In genomic region chr11:131658952-131659351, GRCh38 we compare ENCODE assay signal across 12 cellular contexts.
DNase-seq lines count a peak whose midpoint lies in the region; ATAC-seq and TF ChIP-seq lines count a peak whose summit lies in the region.
"Had no signal": no experiment of that assay in that cellular context is flagged by ENCODE, and none has a peak within 500 bp of the region (broad histone marks: within the 10 kb centered on the region; RNA-seq: fewer than 3 reads in every experiment).

No MANE protein-coding gene starts in this region.

- in situ Hi-C loops in brain microvascular endothelial cell (cut with HindIII; ENCODE audit: low pct_ligation_motif_present, low sequenced_read_pairs) = loop anchor here (25.0 kb wide), 1 partner anchor 597 kb away; no protein-coding TSS in a partner anchor

- DNase-seq in endodermal cell (peak; percentile 31), GOT3 (lab: John Stamatoyannopoulos, UW) (no peak), iPS-NIHi11 (ENCODE audit: low spot score) (no peak), brain microvascular endothelial cell (no peak)
- DNase-seq in activated CD4-positive, alpha-beta memory T cell treated with anti-CD3 and anti-CD28 coated beads, Interleukin-2, amount 10 ng/mL, durations not matched to agents 7 days and 5 days = no peak
- DNase-seq: amniotic stem cell; CD4-positive, CD25-positive, alpha-beta regulatory T cell; Karpas-422; NCI-H748 treated with DMSO at 0.1 percent for 48 hours had no signal

- CTCF ChIA-PET in activated CD4-positive, alpha-beta memory T cell treated with anti-CD3 and anti-CD28 coated beads, Interleukin-2, amount 10 ng/mL, durations not matched to agents 7 days and 5 days (lab: Charles Lee) = interaction anchor here (0.7 kb wide), 1 partner anchor 15 kb away, joined by 3 read pairs; no protein-coding TSS in a partner anchor

- no peaks in the 10 kb centered on the region for H3K27me3 ChIP-seq in endodermal cell (ENCODE audit: control insufficient read depth, insufficient read depth, low read length, poor library complexity, severe bottlenecking)
- H3K27me3 ChIP-seq in brain microvascular endothelial cell (replicated peaks) = no peaks in the 10 kb centered on the region

- no peaks in the 10 kb centered on the region for H3K9me3 ChIP-seq in endodermal cell (ENCODE audit: control insufficient read depth, low read length)

- peaks cover 78% of the 10 kb centered on the region for H3K4me1 Mint-ChIP-seq in endodermal cell
- H3K4me1 Mint-ChIP-seq in activated CD4-positive, alpha-beta memory T cell treated with anti-CD3 and anti-CD28 coated beads, Interleukin-2, amount 10 ng/mL, durations not matched to agents 7 days and 5 days = no peaks in the 10 kb centered on the region
- H3K4me1 Mint-ChIP-seq: CD4-positive, CD25-positive, alpha-beta regulatory T cell had no signal

- TF ChIP-seq POLR2A in GM18505 (IDR thresholded peaks at IDR 0.05; ENCODE audit: borderline replicate concordance, extremely low read depth, insufficient read depth, insufficient read length) = no peak

- no peak overlapping the region for H3K9ac ChIP-seq in endodermal cell (ENCODE audit: extremely low read depth, low read length, poor library complexity, severe bottlenecking)

- 92 to 100% methylated on average over 1 to 2 of the region's 2 CpGs for WGBS in endodermal cell (ENCODE audit: insufficient coverage in 1 of 2, insufficient read length in 1 of 2), 2 experiments

- H3K4me3 ChIP-seq in endodermal cell (ENCODE audit: low read length) (no peak overlapping the region), brain microvascular endothelial cell (ENCODE audit: low read depth, low read length) (no peak overlapping the region)

- H3K36me3 ChIP-seq in endodermal cell (ENCODE audit: control insufficient read depth, insufficient read depth, low read length) = no peaks in the 10 kb centered on the region
- no peaks in the 10 kb centered on the region for H3K36me3 ChIP-seq in brain microvascular endothelial cell (replicated peaks)

- TF ChIP-seq CTCF in endodermal cell (conservative IDR thresholded peaks at IDR 0.05) = no peak
- no peak for TF ChIP-seq CTCF in brain microvascular endothelial cell (IDR thresholded peaks at IDR 0.05; ENCODE audit: low read depth, low read length, missing control alignments)

- H3K27me3 Mint-ChIP-seq in endodermal cell (ENCODE audit: insufficient read depth) = peaks cover 1% of the 10 kb centered on the region
- no peaks in the 10 kb centered on the region for H3K27me3 Mint-ChIP-seq in activated CD4-positive, alpha-beta memory T cell treated with anti-CD3 and anti-CD28 coated beads, Interleukin-2, amount 10 ng/mL, durations not matched to agents 7 days and 5 days
- H3K27me3 Mint-ChIP-seq: CD4-positive, CD25-positive, alpha-beta regulatory T cell had no signal

- no peaks in the 10 kb centered on the region for H3K9me3 Mint-ChIP-seq in endodermal cell
- no peaks in the 10 kb centered on the region for H3K9me3 Mint-ChIP-seq in activated CD4-positive, alpha-beta memory T cell treated with anti-CD3 and anti-CD28 coated beads, Interleukin-2, amount 10 ng/mL, durations not matched to agents 7 days and 5 days

- POLR2A ChIA-PET in activated CD4-positive, alpha-beta memory T cell treated with anti-CD3 and anti-CD28 coated beads, Interleukin-2, amount 10 ng/mL, durations not matched to agents 7 days and 5 days (lab: Charles Lee) = no interaction called here

- H3K27ac Mint-ChIP-seq in endodermal cell = no peak overlapping the region
- H3K27ac Mint-ChIP-seq in activated CD4-positive, alpha-beta memory T cell treated with anti-CD3 and anti-CD28 coated beads, Interleukin-2, amount 10 ng/mL, durations not matched to agents 7 days and 5 days = no peak overlapping the region
- H3K27ac Mint-ChIP-seq: CD4-positive, CD25-positive, alpha-beta regulatory T cell had no signal

- H3K4me1 ChIP-seq in endodermal cell (ENCODE audit: control insufficient read depth, insufficient read depth, low read length) = peaks cover 31% of the 10 kb centered on the region

- no peak overlapping the region for H3K4me3 Mint-ChIP-seq in endodermal cell
- no peak overlapping the region for H3K4me3 Mint-ChIP-seq in activated CD4-positive, alpha-beta memory T cell treated with anti-CD3 and anti-CD28 coated beads, Interleukin-2, amount 10 ng/mL, durations not matched to agents 7 days and 5 days
- H3K4me3 Mint-ChIP-seq: CD4-positive, CD25-positive, alpha-beta regulatory T cell had no signal

- H3K27ac ChIP-seq in endodermal cell (ENCODE audit: low read depth, low read length) = no peak overlapping the region
- no peak overlapping the region for H3K27ac ChIP-seq in brain microvascular endothelial cell

- no peaks in the 10 kb centered on the region for H3K36me3 Mint-ChIP-seq in endodermal cell (ENCODE audit: low read depth)
- H3K36me3 Mint-ChIP-seq in activated CD4-positive, alpha-beta memory T cell treated with anti-CD3 and anti-CD28 coated beads, Interleukin-2, amount 10 ng/mL, durations not matched to agents 7 days and 5 days (ENCODE audit: low read depth) = no peaks in the 10 kb centered on the region
- H3K36me3 Mint-ChIP-seq: CD4-positive, CD25-positive, alpha-beta regulatory T cell had no signal

- peak; percentile 74 for ATAC-seq in GM18505 (IDR thresholded peaks at IDR 0.05; ENCODE audit: unreplicated experiment)
- ATAC-seq in GM21723 (IDR thresholded peaks at IDR 0.05; ENCODE audit: unreplicated experiment) = peak; percentile 79
- ATAC-seq in HG03521 (IDR thresholded peaks at IDR 0.05; ENCODE audit: unreplicated experiment) = peak; percentile 71
